8 cellular contexts compared by ENCODE assay signal in the genomic region with DNA sequence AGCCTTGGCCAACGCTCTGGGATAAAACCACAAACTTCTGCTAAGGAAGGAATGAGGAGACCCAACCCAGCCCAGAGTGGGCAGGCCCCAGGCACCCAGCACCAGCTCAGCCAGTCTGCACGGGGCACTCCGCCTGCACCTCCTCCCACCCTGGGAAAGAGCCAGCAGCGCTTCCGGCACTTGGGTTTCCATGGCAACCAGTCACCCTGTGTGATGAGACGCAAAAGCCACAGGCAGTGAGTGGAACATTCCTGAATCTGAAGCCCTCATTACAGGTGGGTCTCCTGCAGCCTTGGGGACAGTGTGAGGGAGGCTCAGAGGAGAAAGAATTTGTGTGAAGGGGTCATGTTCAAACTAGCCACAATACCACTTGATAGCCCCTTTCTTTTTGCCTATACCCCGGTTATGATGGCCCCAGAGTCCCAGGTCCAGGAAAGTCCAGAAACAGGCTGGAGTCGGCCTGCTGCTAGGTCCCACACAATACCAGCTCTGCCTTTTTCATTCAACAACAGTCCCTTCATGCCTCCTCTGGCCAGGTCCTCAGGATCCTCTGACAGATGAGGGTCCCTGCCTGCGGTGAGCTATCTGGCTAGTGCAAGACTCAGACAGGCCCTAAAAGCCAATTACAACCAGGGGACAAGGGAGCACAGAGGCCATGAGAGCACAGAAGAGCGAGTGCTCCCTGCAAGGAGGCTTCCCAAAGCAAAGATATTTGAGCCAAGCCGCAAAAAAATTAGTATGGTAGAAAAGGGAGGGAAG.
DNase-seq lines count a peak whose midpoint lies in the region; ATAC-seq and TF ChIP-seq lines count a peak whose summit lies in the region.

No MANE protein-coding gene starts in this region.

- H3K9me2 ChIP-seq in SK-N-SH = no peaks in the 10 kb centered on the region

- no peaks in the 10 kb centered on the region for H3K27me3 ChIP-seq in KMS-11 (ENCODE audit: insufficient read depth, low read depth)
- peaks cover 12% of the 10 kb centered on the region for H3K27me3 ChIP-seq in SK-N-SH (ENCODE audit: insufficient read depth)
- peaks cover 0 to 34% (median 12%) of the 10 kb centered on the region in 9 donors for H3K27me3 ChIP-seq in heart left ventricle
- H3K27me3 ChIP-seq in prostate gland (replicated peaks; ENCODE audit: insufficient read depth) = no peaks in the 10 kb centered on the region
- no peaks in the 10 kb centered on the region for H3K27me3 ChIP-seq in vagina

- no peak overlapping the region for H3K9ac ChIP-seq in KMS-11
- no peak overlapping the region for H3K9ac ChIP-seq in SK-N-SH

- H4K20me1 ChIP-seq in KMS-11 (ENCODE audit: insufficient read depth) (no peaks in the 10 kb centered on the region), SK-N-SH (ENCODE audit: insufficient read depth) (no peaks in the 10 kb centered on the region)

- TF ChIP-seq CTCF in KMS-11 (conservative IDR thresholded peaks at IDR 0.05; ENCODE audit: low read depth, low read length) = no peak
- no peak for TF ChIP-seq CTCF in SK-N-SH (IDR thresholded peaks at IDR 0.05)
- TF ChIP-seq CTCF in heart left ventricle (IDR thresholded peaks at IDR 0.05) = no peak
- no peak for TF ChIP-seq CTCF in prostate gland (IDR thresholded peaks at IDR 0.05)
- no peak for TF ChIP-seq CTCF in vagina (IDR thresholded peaks at IDR 0.05)

- H3K79me2 ChIP-seq in KMS-11 (ENCODE audit: insufficient read depth, low read depth) (no peaks in the 10 kb centered on the region), SK-N-SH (ENCODE audit: insufficient read depth) (no peaks in the 10 kb centered on the region)

- CTCF ChIA-PET in SK-N-SH (lab: Yijun Ruan, JAX) = interaction anchor here (0.6 to 6.2 kb wide), 5 partner anchors 13 to 61 kb away, joined by 3 to 66 read pairs (median 10); no protein-coding TSS in a partner anchor

- POLR2A ChIA-PET in SK-N-SH (lab: Yijun Ruan, JAX) = no interaction called here

- H2AFZ ChIP-seq in KMS-11 (ENCODE audit: low read depth) (peak overlapping the region; percentile 24; the same call in 1 of the 2 replicates), SK-N-SH (ENCODE audit: low read depth) (no peak overlapping the region)

- DNase-seq in SK-N-SH (peak; percentile 83), heart left ventricle (peak; percentile 66 to 90 (median 81)), prostate gland (ENCODE audit: low spot score) (peak; percentile 36), vagina (ENCODE audit: extremely low spot score in 2 of 2) (no peak)
- peak; percentile 85 for DNase-seq in activated naive CD4-positive, alpha-beta T cell treated with Interleukin-2 at 50 U/mL for 16 hours

- no peak; a peak in 1 of 4 replicates for TF ChIP-seq EP300 in SK-N-SH (IDR thresholded peaks at IDR 0.05; ENCODE audit: borderline replicate concordance in 1 of 2, low read depth in 1 of 2, low read length in 1 of 2)

- H3K36me3 ChIP-seq in KMS-11 (ENCODE audit: insufficient read depth) (no peaks in the 10 kb centered on the region), SK-N-SH (replicated peaks in 1 of 2; ENCODE audit: control insufficient read depth in 1 of 2, insufficient read depth in 2 of 2, low read length in 1 of 2) (no peaks in the 10 kb centered on the region), heart left ventricle (no peaks in the 10 kb centered on the region), prostate gland (no peaks in the 10 kb centered on the region), vagina (no peaks in the 10 kb centered on the region)

- intact Hi-C loops in heart left ventricle (cut with DNase I) (loop anchor here in 2 of 10 donors (5.0 kb wide), 2 partner anchors 42 to 57 kb away; no protein-coding TSS in a partner anchor), prostate gland (cut with DNase I) (no loop called here), vagina (cut with DNase I) (no loop called here)

- WGBS in SK-N-SH (ENCODE audit: low lambda C conversion rate) = 54% methylated on average over 11 of the region's 11 CpGs
- WGBS in heart left ventricle, 4 donors = 54 to 74% (median 57%) methylated on average over 7 to 11 of the region's 11 CpGs
- 45% methylated on average over 11 of the region's 11 CpGs for WGBS in prostate gland

- H3K9me3 ChIP-seq in SK-N-SH = no peaks in the 10 kb centered on the region
- no peaks in the 10 kb centered on the region for H3K9me3 ChIP-seq in heart left ventricle
- H3K9me3 ChIP-seq in prostate gland = no peaks in the 10 kb centered on the region
- H3K9me3 ChIP-seq in vagina = no peaks in the 10 kb centered on the region

- TF ChIP-seq POLR2A in heart left ventricle (IDR thresholded peaks at IDR 0.05) (no peak), prostate gland (IDR thresholded peaks at IDR 0.05) (no peak), vagina (IDR thresholded peaks at IDR 0.05) (no peak)

- no peaks in the 10 kb centered on the region for H3F3A ChIP-seq in SK-N-SH (replicated peaks; ENCODE audit: insufficient read depth)

- peak overlapping the region; percentile 30 for H3K27ac ChIP-seq in KMS-11
- peak overlapping the region in 1 of 2 experiments; percentile 75; a peak in 2 of 4 replicates for H3K27ac ChIP-seq in SK-N-SH (ENCODE audit: low read depth in 2 of 2, low read length in 1 of 2)
- peak overlapping the region in 1 of 12 donors; percentile 52 for H3K27ac ChIP-seq in heart left ventricle
- H3K27ac ChIP-seq in prostate gland = no peak overlapping the region
- H3K27ac ChIP-seq in vagina = peak overlapping the region; percentile 9

- H3K4me1 ChIP-seq in KMS-11 (ENCODE audit: low read depth, poor library complexity, severe bottlenecking) (peaks cover 31% of the 10 kb centered on the region), SK-N-SH (ENCODE audit: control insufficient read depth in 1 of 2, insufficient read depth in 2 of 2, low read depth in 1 of 2, low read length in 1 of 2) (peaks cover 10 to 34% of the 10 kb centered on the region in 2 experiments; a peak in 2 of 4 replicates), heart left ventricle (peaks cover 0 to 50% (median 10%) of the 10 kb centered on the region in 12 donors), prostate gland (replicated peaks) (no peaks in the 10 kb centered on the region), vagina (peaks cover 18% of the 10 kb centered on the region)

- no peak overlapping the region for H3K4me3 ChIP-seq in KMS-11 (IDR thresholded peaks at IDR 0.05; ENCODE audit: insufficient read depth, low read depth, low read length)
- no peak overlapping the region for H3K4me3 ChIP-seq in SK-N-SH (ENCODE audit: low read depth in 2 of 2, low read length in 1 of 2)
- no peak overlapping the region for H3K4me3 ChIP-seq in heart left ventricle
- H3K4me3 ChIP-seq in prostate gland = no peak overlapping the region
- H3K4me3 ChIP-seq in vagina = no peak overlapping the region

- TF ChIP-seq RAD21 in SK-N-SH (IDR thresholded peaks at IDR 0.05; ENCODE audit: low read length) = no peak

- no peak overlapping the region for H3K4me2 ChIP-seq in KMS-11
- no peak overlapping the region for H3K4me2 ChIP-seq in SK-N-SH

- ATAC-seq in GM18511 (IDR thresholded peaks at IDR 0.05; ENCODE audit: unreplicated experiment) (peak; percentile 53), heart left ventricle (peak; percentile 33 to 79 (median 60)), HG03097 (IDR thresholded peaks at IDR 0.05; ENCODE audit: low FRiP score, unreplicated experiment) (no peak)

TF ChIP-seq in SK-N-SH, 30 proteins besides CTCF, POLR2A, EP300 and RAD21:
- peak; percentile 17 for TF ChIP-seq CHD2 (IDR thresholded peaks at IDR 0.05; ENCODE audit: low read length, partially characterized antibody)
- TF ChIP-seq JUND (IDR thresholded peaks at IDR 0.05) = no peak
- no peak for TF ChIP-seq SIN3A (IDR thresholded peaks at IDR 0.05; ENCODE audit: borderline replicate concordance, low read depth, low read length)
- no peak for TF ChIP-seq RXRA (IDR thresholded peaks at IDR 0.05; ENCODE audit: borderline replicate concordance, low read depth)
- no peak for TF ChIP-seq GABPA (IDR thresholded peaks at IDR 0.05; ENCODE audit: low read depth)

Comparison
In these comparisons a context has a peak if more than half of its experiments do, and no peak if none do; other contexts are left out.
1. H3K27ac ChIP-seq: peak in KMS-11 (single experiment) and vagina (single experiment); none in prostate gland (0 of 2).
2. DNase-seq: peak in SK-N-SH (single experiment), activated naive CD4-positive, alpha-beta T cell treated with Interleukin-2 at 50 U/mL for 16 hours (single experiment), heart left ventricle (5 of 5) and prostate gland (single experiment); none in vagina (0 of 2).